22 cellular contexts compared by ENCODE assay signal in the genomic region with DNA sequence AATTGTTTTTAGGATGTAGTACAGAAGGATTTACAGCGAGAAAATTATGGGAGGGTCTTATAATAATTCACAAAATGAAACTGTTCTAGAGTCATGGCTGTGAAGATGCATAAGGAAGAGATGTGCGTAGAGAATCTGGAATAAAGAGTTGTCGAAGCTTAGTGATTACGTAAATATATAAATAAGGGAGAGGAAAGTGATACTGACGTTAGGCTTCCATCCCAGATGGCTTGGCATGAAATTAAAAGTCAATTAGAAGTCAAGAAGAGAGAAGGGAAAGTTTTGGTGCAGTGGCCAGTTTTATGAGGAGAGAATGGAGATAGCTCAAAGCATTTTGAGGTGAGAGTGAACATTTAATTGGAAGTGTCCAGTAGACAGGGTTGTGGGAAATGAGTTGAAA.
DNase-seq lines count a peak whose midpoint lies in the region; ATAC-seq and TF ChIP-seq lines count a peak whose summit lies in the region.
"Had no signal": no experiment of that assay in that cellular context is flagged by ENCODE, and none has a peak within 500 bp of the region (broad histone marks: within the 10 kb centered on the region; RNA-seq: fewer than 3 reads in every experiment).

No MANE protein-coding gene starts in this region.

- no peaks in the 10 kb centered on the region for H3K9me3 ChIP-seq in left ventricle myocardium inferior (replicated peaks)
- H3K9me3 ChIP-seq in psoas muscle = no peaks in the 10 kb centered on the region

- TF ChIP-seq CTCF in left ventricle myocardium inferior (IDR thresholded peaks at IDR 0.05; ENCODE audit: borderline replicate concordance) (no peak), psoas muscle (IDR thresholded peaks at IDR 0.05) (no peak)

- H3K27ac ChIP-seq in left ventricle myocardium inferior (replicated peaks) (peak overlapping the region; percentile 59), psoas muscle (peak overlapping the region; percentile 81)
- H3K27ac ChIP-seq: 22Rv1, BLaER1 had no signal

- 39 to 49% (median 39%) methylated on average over 5 of the region's 5 CpGs for WGBS in psoas muscle, 3 donors

- H3K27me3 ChIP-seq in left ventricle myocardium inferior (ENCODE audit: low read depth) (no peaks in the 10 kb centered on the region), psoas muscle (ENCODE audit: insufficient read depth in 3 of 3, low read length in 2 of 3) (no peaks in the 10 kb centered on the region)
- H3K27me3 ChIP-seq: BLaER1 had no signal

- peaks cover 59% of the 10 kb centered on the region for H3K4me1 ChIP-seq in left ventricle myocardium inferior
- H3K4me1 ChIP-seq in psoas muscle = peaks cover 54% of the 10 kb centered on the region

- ATAC-seq in Right ventricle myocardium superior (ENCODE audit: poor library complexity) (peak; percentile 55), left cardiac atrium (no peak), psoas muscle (peak; percentile 40 to 78 (median 64)), GM19023 (IDR thresholded peaks at IDR 0.05; ENCODE audit: unreplicated experiment) (no peak)

- peaks cover 20% of the 10 kb centered on the region for H3K36me3 ChIP-seq in left ventricle myocardium inferior
- H3K36me3 ChIP-seq in psoas muscle (ENCODE audit: insufficient read depth in 1 of 2, low read depth in 1 of 2) = peaks cover 0 to 2% of the 10 kb centered on the region in 2 donors

- intact Hi-C loops in Right ventricle myocardium superior (cut with DNase I) (no loop called here), left cardiac atrium (cut with DNase I) (loop anchor here in 1 of 2 donors (5.0 to 10.0 kb wide), 2 partner anchors 85 to 107 kb away; a partner anchor contains a TSS), left ventricle myocardium inferior (cut with micrococcal nuclease) (no loop called here), psoas muscle (cut with DNase I) (no loop called here)

- DNase-seq in DMS 273 (lab: John Stamatoyannopoulos, UW; ENCODE audit: unreplicated experiment) = peak; percentile 18
- no peak for DNase-seq in DMS 273 treated with DMSO at 0.1 percent for 48 hours (lab: John Stamatoyannopoulos, UW)
- no peak for DNase-seq in Right ventricle myocardium superior
- DNase-seq in left cardiac atrium = no peak
- no peak for DNase-seq in left ventricle myocardium inferior
- DNase-seq in psoas muscle = no peak
- no peak for DNase-seq in dedifferentiated amniotic fluid mesenchymal stem cell (ENCODE audit: extremely low spot score)
- DNase-seq: ACHN; Calu3; CD8-positive, alpha-beta memory T cell; DMS53; GDM1; Kasumi-1; NCI-H1694 treated with DMSO at 0.1 percent for 48 hours; NCI-H2081 treated with DMSO at 0.1 percent for 48 hours; NCI-H2171 treated with DMSO at 0.1 percent for 48 hours; NCI-H446; NCI-H526; SHP77 had no signal

- H3K4me3 ChIP-seq in left ventricle myocardium inferior (no peak overlapping the region), psoas muscle (peak overlapping the region; percentile 28)
- H3K4me3 ChIP-seq: BLaER1 had no signal

Comparison
In these comparisons a context has a peak if more than half of its experiments do, and no peak if none do; other contexts are left out.
1. ATAC-seq: peak in Right ventricle myocardium superior (single experiment) and psoas muscle (4 of 4); none in left cardiac atrium (0 of 2) and GM19023 (single experiment).